In the genomic region with DNA sequence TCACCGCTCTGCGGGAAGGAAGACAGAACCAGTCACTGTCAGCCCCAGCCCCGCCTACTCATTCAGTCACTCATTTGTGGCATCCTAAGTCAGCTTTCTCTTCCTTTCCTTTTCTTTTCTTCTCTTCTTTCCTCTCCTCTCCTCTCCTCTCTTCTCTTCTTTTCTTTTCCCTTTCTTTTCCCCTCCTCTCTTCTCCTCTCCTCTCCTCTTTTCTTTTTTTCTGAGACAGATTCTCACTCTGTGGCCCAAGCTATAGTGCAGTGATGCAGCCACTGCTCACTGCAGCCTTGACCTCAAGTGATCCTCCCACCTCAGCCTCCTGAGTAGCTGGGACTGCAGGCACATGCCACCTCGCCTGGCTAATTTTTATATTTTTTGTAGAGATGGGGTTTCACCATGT, we compare ENCODE assay signal across 1 cellular context.
TF ChIP-seq lines count a peak whose summit lies in the region.

No MANE protein-coding gene starts in this region.

TF ChIP-seq in K562, 482 proteins besides CTCF, POLR2A, EP300 and RAD21:
- TF ChIP-seq XRCC5 (IDR thresholded peaks at IDR 0.05; ENCODE audit: low read depth, low read length) (no peak), RHOXF2B (CRISPR knock-in tag; conservative IDR thresholded peaks at IDR 0.05) (no peak), ZNF75A (CRISPR knock-in tag; IDR thresholded peaks at IDR 0.05) (no peak), EGR1 (conservative IDR thresholded peaks at IDR 0.05) (peak; percentile 22; the same call in 1 of the 2 replicates), ARID1B (IDR thresholded peaks at IDR 0.05) (no peak)
- TF ChIP-seq, protein P1, sequence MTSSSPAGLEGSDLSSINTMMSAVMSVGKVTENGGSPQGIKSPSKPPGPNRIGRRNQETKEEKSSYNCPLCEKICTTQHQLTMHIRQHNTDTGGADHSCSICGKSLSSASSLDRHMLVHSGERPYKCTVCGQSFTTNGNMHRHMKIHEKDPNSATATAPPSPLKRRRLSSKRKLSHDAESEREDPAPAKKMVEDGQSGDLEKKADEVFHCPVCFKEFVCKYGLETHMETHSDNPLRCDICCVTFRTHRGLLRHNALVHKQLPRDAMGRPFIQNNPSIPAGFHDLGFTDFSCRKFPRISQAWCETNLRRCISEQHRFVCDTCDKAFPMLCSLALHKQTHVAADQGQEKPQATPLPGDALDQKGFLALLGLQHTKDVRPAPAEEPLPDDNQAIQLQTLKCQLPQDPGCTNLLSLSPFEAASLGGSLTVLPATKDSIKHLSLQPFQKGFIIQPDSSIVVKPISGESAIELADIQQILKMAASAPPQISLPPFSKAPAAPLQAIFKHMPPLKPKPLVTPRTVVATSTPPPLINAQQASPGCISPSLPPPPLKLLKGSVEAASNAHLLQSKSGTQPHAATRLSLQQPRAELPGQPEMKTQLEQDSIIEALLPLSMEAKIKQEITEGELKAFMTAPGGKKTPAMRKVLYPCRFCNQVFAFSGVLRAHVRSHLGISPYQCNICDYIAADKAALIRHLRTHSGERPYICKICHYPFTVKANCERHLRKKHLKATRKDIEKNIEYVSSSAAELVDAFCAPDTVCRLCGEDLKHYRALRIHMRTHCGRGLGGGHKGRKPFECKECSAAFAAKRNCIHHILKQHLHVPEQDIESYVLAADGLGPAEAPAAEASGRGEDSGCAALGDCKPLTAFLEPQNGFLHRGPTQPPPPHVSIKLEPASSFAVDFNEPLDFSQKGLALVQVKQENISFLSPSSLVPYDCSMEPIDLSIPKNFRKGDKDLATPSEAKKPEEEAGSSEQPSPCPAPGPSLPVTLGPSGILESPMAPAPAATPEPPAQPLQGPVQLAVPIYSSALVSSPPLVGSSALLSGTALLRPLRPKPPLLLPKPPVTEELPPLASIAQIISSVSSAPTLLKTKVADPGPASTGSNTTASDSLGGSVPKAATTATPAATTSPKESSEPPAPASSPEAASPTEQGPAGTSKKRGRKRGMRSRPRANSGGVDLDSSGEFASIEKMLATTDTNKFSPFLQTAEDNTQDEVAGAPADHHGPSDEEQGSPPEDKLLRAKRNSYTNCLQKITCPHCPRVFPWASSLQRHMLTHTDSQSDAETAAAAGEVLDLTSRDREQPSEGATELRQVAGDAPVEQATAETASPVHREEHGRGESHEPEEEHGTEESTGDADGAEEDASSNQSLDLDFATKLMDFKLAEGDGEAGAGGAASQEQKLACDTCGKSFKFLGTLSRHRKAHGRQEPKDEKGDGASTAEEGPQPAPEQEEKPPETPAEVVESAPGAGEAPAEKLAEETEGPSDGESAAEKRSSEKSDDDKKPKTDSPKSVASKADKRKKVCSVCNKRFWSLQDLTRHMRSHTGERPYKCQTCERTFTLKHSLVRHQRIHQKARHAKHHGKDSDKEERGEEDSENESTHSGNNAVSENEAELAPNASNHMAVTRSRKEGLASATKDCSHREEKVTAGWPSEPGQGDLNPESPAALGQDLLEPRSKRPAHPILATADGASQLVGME (CRISPR knock-in tag; IDR thresholded peaks at IDR 0.05) = no peak
- TF ChIP-seq, protein P2, sequence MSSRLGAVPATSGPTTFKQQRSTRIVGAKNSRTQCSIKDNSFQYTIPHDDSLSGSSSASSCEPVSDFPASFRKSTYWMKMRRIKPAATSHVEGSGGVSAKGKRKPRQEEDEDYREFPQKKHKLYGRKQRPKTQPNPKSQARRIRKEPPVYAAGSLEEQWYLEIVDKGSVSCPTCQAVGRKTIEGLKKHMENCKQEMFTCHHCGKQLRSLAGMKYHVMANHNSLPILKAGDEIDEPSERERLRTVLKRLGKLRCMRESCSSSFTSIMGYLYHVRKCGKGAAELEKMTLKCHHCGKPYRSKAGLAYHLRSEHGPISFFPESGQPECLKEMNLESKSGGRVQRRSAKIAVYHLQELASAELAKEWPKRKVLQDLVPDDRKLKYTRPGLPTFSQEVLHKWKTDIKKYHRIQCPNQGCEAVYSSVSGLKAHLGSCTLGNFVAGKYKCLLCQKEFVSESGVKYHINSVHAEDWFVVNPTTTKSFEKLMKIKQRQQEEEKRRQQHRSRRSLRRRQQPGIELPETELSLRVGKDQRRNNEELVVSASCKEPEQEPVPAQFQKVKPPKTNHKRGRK (tag; IDR thresholded peaks at IDR 0.05) = peak; percentile 60; the same call in 1 of the 2 replicates
